ENCODE assay signal across 14 cellular contexts in the genomic region with DNA sequence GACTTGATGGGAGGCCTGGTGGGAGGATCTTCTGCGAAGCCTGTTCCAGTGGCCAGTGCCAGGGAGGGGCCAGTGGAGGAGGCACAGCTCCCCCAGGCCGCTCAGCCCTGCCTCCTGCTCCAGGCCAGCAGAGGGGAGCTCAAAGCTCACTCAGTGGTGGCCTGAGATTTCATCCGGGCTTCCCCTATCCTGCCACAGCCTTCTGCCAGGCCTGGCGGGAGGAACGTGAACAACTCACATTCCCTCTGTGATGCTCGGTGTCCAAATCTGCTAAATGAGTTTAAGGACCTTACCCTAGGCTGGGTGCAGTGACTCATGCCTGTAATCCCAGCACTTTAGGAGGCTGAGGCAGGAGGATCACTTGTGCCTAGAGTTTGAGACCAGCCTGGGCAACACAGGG. TPM values are rescaled to one million over a fixed set of nuclear protein-coding genes. Genes with fewer than 3 reads are reported as not detected.
DNase-seq lines count a peak whose midpoint lies in the region; ATAC-seq and TF ChIP-seq lines count a peak whose summit lies in the region.
"Had no signal": no experiment of that assay in that cellular context is flagged by ENCODE, and none has a peak within 500 bp of the region (broad histone marks: within the 10 kb centered on the region; RNA-seq: fewer than 3 reads in every experiment).

No MANE protein-coding gene starts in this region.

- in situ Hi-C loops in G401 (cut with HindIII; ENCODE audit: low sequenced_read_pairs) = no loop called here

- peaks cover 3% of the 10 kb centered on the region for H3K4me1 ChIP-seq in mucosa of descending colon (ENCODE audit: low read depth)

- H3K9me3 ChIP-seq in mucosa of descending colon = no peaks in the 10 kb centered on the region
- H3K9me3 ChIP-seq: lower lobe of right lung had no signal

- H3K36me3 Mint-ChIP-seq in activated T-helper 17 cell treated with anti-CD3 and anti-CD28 coated beads, Interleukin-2, amount 50 U/mL, for 72 hours (ENCODE audit: low read depth) = no peaks in the 10 kb centered on the region
- H3K36me3 Mint-ChIP-seq: activated naive CD8-positive, alpha-beta T cell had no signal

- H3K27ac Mint-ChIP-seq in activated T-helper 17 cell treated with anti-CD3 and anti-CD28 coated beads, Interleukin-2, amount 50 U/mL, for 72 hours = peak overlapping the region; percentile 54
- H3K27ac Mint-ChIP-seq: activated naive CD8-positive, alpha-beta T cell had no signal

- intact Hi-C loops in mucosa of descending colon (cut with DNase I, micrococcal nuclease) = no loop called here

- no peak for TF ChIP-seq CTCF in mucosa of descending colon (IDR thresholded peaks at IDR 0.05)

- DNase-seq in G401 (ENCODE audit: low spot score) = peak; percentile 64
- DNase-seq in mucosa of descending colon = no peak
- DNase-seq in activated naive CD4-positive, alpha-beta T cell (lab: John Stamatoyannopoulos, UW) = no peak
- DNase-seq: activated CD4-positive, CD25-positive, alpha-beta regulatory T cell treated with anti-CD3 and anti-CD28 coated beads, Interleukin-2, amount 50 U/mL, for 72 hours; activated CD8-positive, alpha-beta memory T cell treated with anti-CD3 and anti-CD28 coated beads, Interleukin-2, amount 50 U/mL, for 48 hours; lower lobe of right lung; NCI-H2107; nucleus accumbens; small intestine had no signal

- H3K27me3 Mint-ChIP-seq in activated T-helper 17 cell treated with anti-CD3 and anti-CD28 coated beads, Interleukin-2, amount 50 U/mL, for 72 hours = peaks cover 16% of the 10 kb centered on the region

- no peak overlapping the region for H3K4me3 ChIP-seq in mucosa of descending colon
- H3K4me3 ChIP-seq: lower lobe of right lung had no signal

- H3K4me1 Mint-ChIP-seq in activated T-helper 17 cell treated with anti-CD3 and anti-CD28 coated beads, Interleukin-2, amount 50 U/mL, for 72 hours = no peaks in the 10 kb centered on the region

- H3K36me3 ChIP-seq in mucosa of descending colon (ENCODE audit: low read depth) = no peaks in the 10 kb centered on the region
- H3K36me3 ChIP-seq: lower lobe of right lung had no signal

- no peaks in the 10 kb centered on the region for H3K9me3 Mint-ChIP-seq in activated T-helper 17 cell treated with anti-CD3 and anti-CD28 coated beads, Interleukin-2, amount 50 U/mL, for 72 hours

- ATAC-seq in activated T-helper 17 cell treated with anti-CD3 and anti-CD28 coated beads, Interleukin-2, amount 50 U/mL, for 72 hours (replicated peaks) = no peak
- ATAC-seq in mucosa of descending colon (peak; percentile 3), HG02840 (IDR thresholded peaks at IDR 0.05; ENCODE audit: low FRiP score, unreplicated experiment) (no peak), GM21515 (IDR thresholded peaks at IDR 0.05; ENCODE audit: unreplicated experiment) (no peak)
- ATAC-seq: lower lobe of right lung had no signal

- H3K4me3 Mint-ChIP-seq in activated T-helper 17 cell treated with anti-CD3 and anti-CD28 coated beads, Interleukin-2, amount 50 U/mL, for 72 hours = no peak overlapping the region

RNA-seq across cellular contexts. Expression of gene CLCNKB, which starts 3.3 kb away (rescaled TPM):
- 1.3 TPM in 1 of 2 replicates, not detected in the other for total RNA-seq in G401 (2014; rRNA removed; shearing (Covaris generic))
- under 1 TPM in 1 of 2 donors, not detected in 1; 0.13 TPM for total RNA-seq in activated T-helper 17 cell treated with anti-CD3 and anti-CD28 coated beads, Interleukin-2, amount 50 U/mL, for 72 hours
- 1 to 10 TPM in 1 of 3 donors, not detected in 2; 1.2 TPM for total RNA-seq in mucosa of descending colon
- total RNA-seq: endothelial cell of umbilical vein had no signal

RNA-seq across cellular contexts. Expression of gene CLCNKA, which starts 25.0 kb away (rescaled TPM):
- total RNA-seq in G401 (2014; rRNA removed; shearing (Covaris generic)) = 0.31 and 1.1 TPM in 2 replicates
- total RNA-seq in activated T-helper 17 cell treated with anti-CD3 and anti-CD28 coated beads, Interleukin-2, amount 50 U/mL, for 72 hours = under 1 TPM in 1 of 2 donors, not detected in 1; 0.40 TPM
- 1 to 10 TPM in 2 of 3 donors, not detected in 1; 1.3 to 3.4 TPM for total RNA-seq in mucosa of descending colon
- total RNA-seq: endothelial cell of umbilical vein had no signal

RNA-seq across cellular contexts. Expression of gene FAM131C, which starts 26.6 kb away (rescaled TPM):
- total RNA-seq in G401 (2014; rRNA removed; shearing (Covaris generic)) = 0.88 and 1.3 TPM in 2 replicates
- total RNA-seq in activated T-helper 17 cell treated with anti-CD3 and anti-CD28 coated beads, Interleukin-2, amount 50 U/mL, for 72 hours = under 1 TPM; 0.24 to 0.69 TPM
- 1 to 10 TPM in 1 of 3 donors, not detected in 2; 3.5 TPM for total RNA-seq in mucosa of descending colon
- total RNA-seq: endothelial cell of umbilical vein, lower lobe of right lung had no signal

RNA-seq across cellular contexts. Expression of gene HSPB7, which starts 29.0 kb away (rescaled TPM):
- 3.2 and 7.1 TPM in 2 replicates for total RNA-seq in G401 (2014; rRNA removed; shearing (Covaris generic))
- not detected for total RNA-seq in activated T-helper 17 cell treated with anti-CD3 and anti-CD28 coated beads, Interleukin-2, amount 50 U/mL, for 72 hours
- 10 to 100 TPM in 2 of 3 donors, 1 to 10 TPM in 1; 1.5 to 78.0 (median 13.0) TPM for total RNA-seq in mucosa of descending colon
- total RNA-seq: endothelial cell of umbilical vein had no signal

RNA-seq across cellular contexts. Expression of gene SRARP, which starts 42.8 kb away (rescaled TPM):
- not detected in 2 replicates for total RNA-seq in G401 (2014; rRNA removed; shearing (Covaris generic))
- total RNA-seq in activated T-helper 17 cell treated with anti-CD3 and anti-CD28 coated beads, Interleukin-2, amount 50 U/mL, for 72 hours = not detected
- not detected for total RNA-seq in mucosa of descending colon
- total RNA-seq: endothelial cell of umbilical vein had no signal
